In genomic region chr1:110619412-110620249, GRCh38 we compare ENCODE assay signal across 8 cellular contexts. TPM values are rescaled to one million over a fixed set of nuclear protein-coding genes. Genes with fewer than 3 reads are reported as not detected.
A peak's percentile ranks its signal among the peaks of the same experiment; 100 is the strongest.
DNase-seq lines count a peak whose midpoint lies in the region; ATAC-seq and TF ChIP-seq lines count a peak whose summit lies in the region.

No MANE protein-coding gene starts in this region.

- peak overlapping the region in 1 of 4 donors; percentile 45 for H3K4me3 ChIP-seq in esophagus muscularis mucosa

- DNase-seq in DMS53 (lab: John Stamatoyannopoulos, UW) (peak; percentile 96), HuH-7.5 (ENCODE audit: low spot score) (peak; percentile 75), OCI-M1 (lab: John Stamatoyannopoulos, UW) (peak; percentile 91), esophagus muscularis mucosa (ENCODE audit: extremely low spot score) (no peak), naive B cell (peak; percentile 91)
- peak; percentile 91 for DNase-seq in activated T-cell treated with anti-CD3 and anti-CD28 coated beads, Interleukin-2, amount 50 U/mL, for 24 hours
- DNase-seq in stimulated activated naive CD4-positive, alpha-beta T cell (lab: John Stamatoyannopoulos, UW), result peak; percentile 82 to 98 (median 86)

- H3K27me3 Mint-ChIP-seq in activated T-cell treated with anti-CD3 and anti-CD28 coated beads, Interleukin-2, amount 50 U/mL, for 24 hours, result no peaks in the 10 kb centered on the region
- peaks cover 5 to 10% (median 8%) of the 10 kb centered on the region in 3 donors for H3K27me3 Mint-ChIP-seq in naive B cell

- peaks cover 0 to 6% (median 0%) of the 10 kb centered on the region in 4 donors for H3K9me3 ChIP-seq in esophagus muscularis mucosa

- peak; percentile 73 to 86 (median 86) for TF ChIP-seq CTCF in esophagus muscularis mucosa (IDR thresholded peaks at IDR 0.05)

- H3K36me3 Mint-ChIP-seq in activated T-cell treated with anti-CD3 and anti-CD28 coated beads, Interleukin-2, amount 50 U/mL, for 24 hours (ENCODE audit: low read depth), result no peaks in the 10 kb centered on the region
- no peaks in the 10 kb centered on the region for H3K36me3 Mint-ChIP-seq in naive B cell

- no peak for TF ChIP-seq EP300 in esophagus muscularis mucosa (IDR thresholded peaks at IDR 0.05)

- peak overlapping the region; percentile 81 for H3K4me3 Mint-ChIP-seq in activated T-cell treated with anti-CD3 and anti-CD28 coated beads, Interleukin-2, amount 50 U/mL, for 24 hours
- peak overlapping the region; percentile 75 to 98 (median 95) for H3K4me3 Mint-ChIP-seq in naive B cell

- peaks cover 7 to 11% (median 9%) of the 10 kb centered on the region in 4 donors for H3K4me1 ChIP-seq in esophagus muscularis mucosa

- H3K27ac Mint-ChIP-seq in activated T-cell treated with anti-CD3 and anti-CD28 coated beads, Interleukin-2, amount 50 U/mL, for 24 hours, result peak overlapping the region; percentile 85
- H3K27ac Mint-ChIP-seq in naive B cell, result peak overlapping the region; percentile 87 to 99 (median 96)

- 6% methylated on average over 27 of the region's 27 CpGs for WGBS in esophagus muscularis mucosa

- TF ChIP-seq POLR2A in esophagus muscularis mucosa (IDR thresholded peaks at IDR 0.05; ENCODE audit: low read depth), result no peak

- intact Hi-C loops in esophagus muscularis mucosa (cut with DNase I), result loop anchor here (5.0 to 10.0 kb wide), 2 partner anchors 95 to 163 kb away; no protein-coding TSS in a partner anchor

- peaks cover 0 to 59% (median 8%) of the 10 kb centered on the region in 4 donors for H3K27me3 ChIP-seq in esophagus muscularis mucosa

- H3K36me3 ChIP-seq in esophagus muscularis mucosa, result no peaks in the 10 kb centered on the region

- H3K4me1 Mint-ChIP-seq in activated T-cell treated with anti-CD3 and anti-CD28 coated beads, Interleukin-2, amount 50 U/mL, for 24 hours (ENCODE audit: low read depth), result peaks cover 30% of the 10 kb centered on the region
- peaks cover 31 to 43% (median 42%) of the 10 kb centered on the region in 3 donors for H3K4me1 Mint-ChIP-seq in naive B cell

- peak; percentile 74 for ATAC-seq in GM21528 (IDR thresholded peaks at IDR 0.05; ENCODE audit: low FRiP score, unreplicated experiment)
- peak; percentile 88 for ATAC-seq in naive B cell (ENCODE audit: low read depth in 2 of 2)

- H3K9me3 Mint-ChIP-seq in activated T-cell treated with anti-CD3 and anti-CD28 coated beads, Interleukin-2, amount 50 U/mL, for 24 hours, result no peaks in the 10 kb centered on the region
- peaks cover 0 to 3% (median 0%) of the 10 kb centered on the region in 7 donors for H3K9me3 Mint-ChIP-seq in naive B cell

- H3K27ac ChIP-seq in esophagus muscularis mucosa (replicated peaks in 1 of 4), result no peak overlapping the region

RNA-seq across cellular contexts. Expression of gene KCNA2, which starts 13.5 kb away (rescaled TPM):
- 1 to 10 TPM; 1.7 to 4.3 (median 2.7) TPM for total RNA-seq in esophagus muscularis mucosa
- not detected for polyA plus RNA-seq in naive B cell (ENCODE audit: low read depth in 6 of 6)

RNA-seq across cellular contexts. Expression of gene KCNA3, which starts 55.1 kb away (rescaled TPM):
- 1 to 10 TPM in 3 of 4 donors, under 1 TPM in 1; 0.80 to 3.1 (median 1.6) TPM for total RNA-seq in esophagus muscularis mucosa
- 10 to 100 TPM; 38.4 to 78.6 (median 51.0) TPM for polyA plus RNA-seq in naive B cell (ENCODE audit: low read depth in 6 of 6)
